ENCODE assay signal across 8 cellular contexts in the genomic region with DNA sequence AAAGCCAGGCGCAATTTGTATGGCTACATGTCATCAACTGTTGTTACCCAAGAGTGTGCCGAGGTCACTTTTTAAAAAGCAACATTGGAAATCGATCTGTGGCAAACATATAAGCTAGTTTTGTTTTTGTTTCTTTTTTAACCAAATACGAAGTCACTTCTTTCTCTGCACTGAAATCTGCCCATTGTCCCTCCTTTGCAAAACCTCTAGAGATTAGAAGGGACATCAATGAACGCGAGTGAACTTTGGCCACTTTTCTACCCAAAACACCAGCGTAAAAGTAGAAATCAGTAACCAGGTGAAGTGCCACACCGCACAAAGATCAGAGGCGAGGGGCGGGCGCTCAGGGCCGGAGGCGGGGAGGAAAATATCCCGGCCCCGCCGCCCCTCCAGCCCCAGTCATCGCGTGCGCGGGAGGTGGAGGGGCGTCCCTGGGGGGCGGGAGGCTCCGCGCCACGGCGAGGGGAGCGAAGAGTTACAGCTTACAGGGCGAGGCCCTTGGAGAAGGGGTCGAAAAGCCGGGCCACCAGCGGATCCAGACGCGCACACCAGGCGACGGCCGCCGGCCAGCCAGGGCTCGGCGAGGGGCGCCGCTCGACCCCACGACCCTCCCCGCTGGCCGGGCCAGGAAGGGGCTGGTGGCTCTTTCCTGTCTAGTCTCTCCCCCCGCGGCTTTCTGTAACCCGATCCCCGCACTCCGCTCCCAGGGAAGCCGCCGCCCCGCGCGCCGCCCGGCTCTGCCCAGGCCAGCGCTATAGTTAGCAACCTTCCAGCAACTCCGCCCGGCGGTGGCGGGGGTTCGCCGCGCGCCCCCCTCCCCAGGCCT. TPM values are rescaled to one million over a fixed set of nuclear protein-coding genes. Genes with fewer than 3 reads are reported as not detected.
DNase-seq lines count a peak whose midpoint lies in the region; ATAC-seq and TF ChIP-seq lines count a peak whose summit lies in the region.

No MANE protein-coding gene starts in this region.

- WGBS in SK-N-SH (ENCODE audit: low lambda C conversion rate): 3% methylated on average over 20 of the region's 66 CpGs
- 1% methylated on average over 63 to 66 of the region's 66 CpGs for WGBS in heart right ventricle, 2 donors

- no peak; the same call in 1 of the 2 replicates for TF ChIP-seq RAD21 in SK-N-SH (IDR thresholded peaks at IDR 0.05; ENCODE audit: low read length)

- peak overlapping the region; percentile 69 for H2AFZ ChIP-seq in SK-N-SH (ENCODE audit: low read depth)

- H3K27ac ChIP-seq in SK-N-SH (ENCODE audit: low read depth in 2 of 2, low read length in 1 of 2) (peak overlapping the region; percentile 91 to 97), heart right ventricle (peak overlapping the region; percentile 95 to 99 (median 97))

- H3K9ac ChIP-seq in SK-N-SH: peak overlapping the region; percentile 97

- TF ChIP-seq CTCF in SK-N-SH (IDR thresholded peaks at IDR 0.05) (no peak), heart right ventricle (IDR thresholded peaks at IDR 0.05) (no peak)

- CTCF ChIA-PET in SK-N-SH (lab: Yijun Ruan, JAX): interaction anchor here (0.6 to 2.0 kb wide), 5 partner anchors 12 to 382 kb away, joined by 3 to 4 read pairs (median 4); no protein-coding TSS in a partner anchor

- no peaks in the 10 kb centered on the region for H3K9me3 ChIP-seq in SK-N-SH
- H3K9me3 ChIP-seq in heart right ventricle: no peaks in the 10 kb centered on the region

- H4K20me1 ChIP-seq in SK-N-SH (ENCODE audit: insufficient read depth): peaks cover 22% of the 10 kb centered on the region

- peaks cover 27% of the 10 kb centered on the region for H3F3A ChIP-seq in SK-N-SH (replicated peaks; ENCODE audit: insufficient read depth)

- H3K9me2 ChIP-seq in SK-N-SH: no peaks in the 10 kb centered on the region

- DNase-seq in CD1c-positive myeloid dendritic cell (ENCODE audit: extremely low spot score) (peak; percentile 29), SK-N-SH (peak; percentile 82), heart right ventricle (peak; percentile 81 to 82), renal cortical epithelial cell (ENCODE audit: low read depth) (peak; percentile 31), NOMO-1 (lab: John Stamatoyannopoulos, UW; ENCODE audit: unreplicated experiment in 2 of 2) (no peak), cerebellum (ENCODE audit: low spot score) (no peak)
- peak; percentile 39 for DNase-seq in activated naive CD8-positive, alpha-beta T cell treated with anti-CD3 and anti-CD28 coated beads, Interleukin-2, amount 50 U/mL, for 16 hours (ENCODE audit: low read depth, low spot score)

- H3K4me3 ChIP-seq in SK-N-SH (ENCODE audit: low read depth in 2 of 2, low read length in 1 of 2) (peak overlapping the region; percentile 59 to 96), heart right ventricle (peak overlapping the region; percentile 73 to 92 (median 88))

- peak in 1 of 2 experiments; percentile 17; a peak in 1 of 4 replicates for TF ChIP-seq EP300 in SK-N-SH (IDR thresholded peaks at IDR 0.05; ENCODE audit: borderline replicate concordance in 1 of 2, low read depth in 1 of 2, low read length in 1 of 2)

- intact Hi-C loops in heart right ventricle (cut with DNase I): loop anchor here in 8 of 10 donors (2.0 to 10.0 kb wide), 15 partner anchors 60 to 482 kb away; no protein-coding TSS in a partner anchor

- H3K4me2 ChIP-seq in SK-N-SH: peak overlapping the region; percentile 72

- H3K79me2 ChIP-seq in SK-N-SH (ENCODE audit: insufficient read depth): peaks cover 54% of the 10 kb centered on the region

- H3K36me3 ChIP-seq in SK-N-SH (replicated peaks in 1 of 2; ENCODE audit: control insufficient read depth in 1 of 2, insufficient read depth in 2 of 2, low read length in 1 of 2) (no peaks in the 10 kb centered on the region), heart right ventricle (no peaks in the 10 kb centered on the region)

- H3K27me3 ChIP-seq in SK-N-SH (ENCODE audit: insufficient read depth): no peaks in the 10 kb centered on the region
- peaks cover 0 to 9% (median 0%) of the 10 kb centered on the region in 7 donors for H3K27me3 ChIP-seq in heart right ventricle

- H3K4me1 ChIP-seq in SK-N-SH (ENCODE audit: control insufficient read depth in 1 of 2, insufficient read depth in 2 of 2, low read depth in 1 of 2, low read length in 1 of 2): peaks cover 18 to 21% of the 10 kb centered on the region in 2 experiments; a peak in 3 of 4 replicates
- H3K4me1 ChIP-seq in heart right ventricle: peaks cover 0 to 45% (median 29%) of the 10 kb centered on the region in 9 donors

- ATAC-seq in HG03432 (IDR thresholded peaks at IDR 0.05; ENCODE audit: unreplicated experiment): peak; percentile 40
- peak; percentile 85 to 93 (median 88) for ATAC-seq in heart right ventricle

- POLR2A ChIA-PET in SK-N-SH (lab: Yijun Ruan, JAX): interaction anchor here (1.0 kb wide), 1 partner anchor 94 kb away, joined by 5 read pairs; no protein-coding TSS in a partner anchor

TF ChIP-seq in SK-N-SH, 30 proteins besides CTCF, POLR2A, EP300 and RAD21 (continues in another document):
- TF ChIP-seq SIN3A (IDR thresholded peaks at IDR 0.05; ENCODE audit: borderline replicate concordance, low read depth, low read length): peak; percentile 59; the same call in 1 of the 2 replicates
- no peak for TF ChIP-seq GABPA (IDR thresholded peaks at IDR 0.05; ENCODE audit: low read depth)
- peak; percentile 8 for TF ChIP-seq POLR2AphosphoS5 (IDR thresholded peaks at IDR 0.05; ENCODE audit: low read depth, low read length)
- TF ChIP-seq, protein P1, sequence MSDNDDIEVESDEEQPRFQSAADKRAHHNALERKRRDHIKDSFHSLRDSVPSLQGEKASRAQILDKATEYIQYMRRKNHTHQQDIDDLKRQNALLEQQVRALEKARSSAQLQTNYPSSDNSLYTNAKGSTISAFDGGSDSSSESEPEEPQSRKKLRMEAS (IDR thresholded peaks at IDR 0.05; ENCODE audit: low read depth): peak; percentile 73
- TF ChIP-seq, protein P2, sequence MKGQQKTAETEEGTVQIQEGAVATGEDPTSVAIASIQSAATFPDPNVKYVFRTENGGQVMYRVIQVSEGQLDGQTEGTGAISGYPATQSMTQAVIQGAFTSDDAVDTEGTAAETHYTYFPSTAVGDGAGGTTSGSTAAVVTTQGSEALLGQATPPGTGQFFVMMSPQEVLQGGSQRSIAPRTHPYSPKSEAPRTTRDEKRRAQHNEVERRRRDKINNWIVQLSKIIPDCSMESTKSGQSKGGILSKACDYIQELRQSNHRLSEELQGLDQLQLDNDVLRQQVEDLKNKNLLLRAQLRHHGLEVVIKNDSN (IDR thresholded peaks at IDR 0.05; ENCODE audit: borderline replicate concordance, low read depth): 0 out of 2 replicates have a peak, but pooled peaks have one; percentile 7
- TF ChIP-seq NFIC (IDR thresholded peaks at IDR 0.05; ENCODE audit: borderline replicate concordance): no peak
- TF ChIP-seq, protein P3, sequence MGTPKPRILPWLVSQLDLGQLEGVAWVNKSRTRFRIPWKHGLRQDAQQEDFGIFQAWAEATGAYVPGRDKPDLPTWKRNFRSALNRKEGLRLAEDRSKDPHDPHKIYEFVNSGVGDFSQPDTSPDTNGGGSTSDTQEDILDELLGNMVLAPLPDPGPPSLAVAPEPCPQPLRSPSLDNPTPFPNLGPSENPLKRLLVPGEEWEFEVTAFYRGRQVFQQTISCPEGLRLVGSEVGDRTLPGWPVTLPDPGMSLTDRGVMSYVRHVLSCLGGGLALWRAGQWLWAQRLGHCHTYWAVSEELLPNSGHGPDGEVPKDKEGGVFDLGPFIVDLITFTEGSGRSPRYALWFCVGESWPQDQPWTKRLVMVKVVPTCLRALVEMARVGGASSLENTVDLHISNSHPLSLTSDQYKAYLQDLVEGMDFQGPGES (IDR thresholded peaks at IDR 0.05; ENCODE audit: low read depth, low read length): no peak
- no peak for TF ChIP-seq EZH2phosphoT487 (IDR thresholded peaks at IDR 0.05; ENCODE audit: borderline replicate concordance, low read depth)
- no peak for TF ChIP-seq TEAD4 (IDR thresholded peaks at IDR 0.05; ENCODE audit: borderline replicate concordance, insufficient read depth)
- TF ChIP-seq, protein P4, sequence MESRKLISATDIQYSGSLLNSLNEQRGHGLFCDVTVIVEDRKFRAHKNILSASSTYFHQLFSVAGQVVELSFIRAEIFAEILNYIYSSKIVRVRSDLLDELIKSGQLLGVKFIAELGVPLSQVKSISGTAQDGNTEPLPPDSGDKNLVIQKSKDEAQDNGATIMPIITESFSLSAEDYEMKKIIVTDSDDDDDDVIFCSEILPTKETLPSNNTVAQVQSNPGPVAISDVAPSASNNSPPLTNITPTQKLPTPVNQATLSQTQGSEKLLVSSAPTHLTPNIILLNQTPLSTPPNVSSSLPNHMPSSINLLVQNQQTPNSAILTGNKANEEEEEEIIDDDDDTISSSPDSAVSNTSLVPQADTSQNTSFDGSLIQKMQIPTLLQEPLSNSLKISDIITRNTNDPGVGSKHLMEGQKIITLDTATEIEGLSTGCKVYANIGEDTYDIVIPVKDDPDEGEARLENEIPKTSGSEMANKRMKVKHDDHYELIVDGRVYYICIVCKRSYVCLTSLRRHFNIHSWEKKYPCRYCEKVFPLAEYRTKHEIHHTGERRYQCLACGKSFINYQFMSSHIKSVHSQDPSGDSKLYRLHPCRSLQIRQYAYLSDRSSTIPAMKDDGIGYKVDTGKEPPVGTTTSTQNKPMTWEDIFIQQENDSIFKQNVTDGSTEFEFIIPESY (IDR thresholded peaks at IDR 0.05; ENCODE audit: borderline replicate concordance, low read depth): peak; percentile 59; the same call in 1 of the 2 replicates
- TF ChIP-seq TAF1 (IDR thresholded peaks at IDR 0.05; ENCODE audit: borderline replicate concordance, low read depth, low read length): peak; percentile 37; the same call in 1 of the 2 replicates
- no peak for TF ChIP-seq FOXJ3 (CRISPR knock-in tag; IDR thresholded peaks at IDR 0.05)
- TF ChIP-seq CHD2 (IDR thresholded peaks at IDR 0.05; ENCODE audit: low read length, partially characterized antibody): peak; percentile 71
- TF ChIP-seq FOXM1 (IDR thresholded peaks at IDR 0.05; ENCODE audit: low read depth): no peak
- TF ChIP-seq, protein P5, sequence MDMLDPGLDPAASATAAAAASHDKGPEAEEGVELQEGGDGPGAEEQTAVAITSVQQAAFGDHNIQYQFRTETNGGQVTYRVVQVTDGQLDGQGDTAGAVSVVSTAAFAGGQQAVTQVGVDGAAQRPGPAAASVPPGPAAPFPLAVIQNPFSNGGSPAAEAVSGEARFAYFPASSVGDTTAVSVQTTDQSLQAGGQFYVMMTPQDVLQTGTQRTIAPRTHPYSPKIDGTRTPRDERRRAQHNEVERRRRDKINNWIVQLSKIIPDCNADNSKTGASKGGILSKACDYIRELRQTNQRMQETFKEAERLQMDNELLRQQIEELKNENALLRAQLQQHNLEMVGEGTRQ (IDR thresholded peaks at IDR 0.05; ENCODE audit: borderline replicate concordance, low read depth, low read length): no peak
- TF ChIP-seq ELF1 (IDR thresholded peaks at IDR 0.05): no peak

RNA-seq across cellular contexts. Expression of a gene that starts 1.0 kb away (rescaled TPM):
- polyA plus RNA-seq in SK-N-SH (2012; rRNA removed) (56.5 and 63.8 TPM in 2 replicates), heart right ventricle (10 to 100 TPM; 22.6 to 49.0 TPM)
- 61.4 and 63.8 TPM in 2 replicates for polyA plus RNA-seq in SK-N-SH (2012; cell fraction: cytosol; rRNA removed)
- polyA plus RNA-seq in SK-N-SH (2012; cell fraction: nucleus; rRNA removed): 46.6 and 88.8 TPM in 2 replicates
- total RNA-seq in heart right ventricle (10 to 100 TPM; 54.1 to 77.7 (median 60.2) TPM), renal cortical epithelial cell (66.7 and 116 TPM in 2 replicates), cerebellum (78.7 TPM)

Comparison
In these comparisons a context has a peak if more than half of its experiments do, and no peak if none do; other contexts are left out.
1. DNase-seq: peak in CD1c-positive myeloid dendritic cell (single experiment), SK-N-SH (single experiment), activated naive CD8-positive, alpha-beta T cell treated with anti-CD3 and anti-CD28 coated beads, Interleukin-2, amount 50 U/mL, for 16 hours (single experiment), heart right ventricle (2 of 2) and renal cortical epithelial cell (single experiment); none in NOMO-1 (0 of 2) and cerebellum (single experiment).